Comparison of ENCODE assay signal across 21 cellular contexts in the genomic region with DNA sequence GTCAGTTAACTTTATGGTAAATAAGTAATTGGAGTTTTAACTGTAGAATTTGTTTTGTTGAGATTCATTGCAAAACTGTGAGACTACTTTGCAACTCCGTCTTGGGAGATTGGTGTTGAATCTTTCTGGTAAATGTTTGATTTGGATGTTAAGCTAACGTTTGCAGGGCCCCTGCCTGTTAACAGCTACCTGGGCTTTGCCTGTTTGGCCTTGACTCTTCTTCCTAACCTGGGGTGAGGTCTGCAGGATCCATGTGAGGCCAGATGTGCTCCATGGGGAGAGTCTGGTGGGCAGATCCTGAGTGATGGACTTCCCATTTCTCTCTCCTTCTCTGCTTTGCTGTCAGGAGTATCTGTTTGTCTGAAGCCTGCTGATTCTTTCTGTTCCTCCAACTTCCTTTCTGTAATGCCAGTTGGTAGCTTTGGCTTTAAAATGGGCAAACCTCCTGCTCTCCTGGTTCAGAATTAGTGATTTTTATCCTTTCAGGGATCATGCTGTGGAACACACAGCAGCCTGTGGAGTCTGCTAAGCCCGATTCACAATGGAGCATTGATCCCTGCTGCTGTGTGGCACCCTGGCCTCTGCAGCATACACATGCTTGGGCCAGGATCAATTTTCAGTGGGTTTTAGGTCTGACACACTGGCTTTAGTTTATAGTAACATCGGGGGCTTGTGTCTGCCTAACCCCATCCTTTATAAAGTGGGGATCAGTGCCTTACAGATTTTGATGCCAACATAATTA. TPM values are rescaled to one million over a fixed set of nuclear protein-coding genes. Genes with fewer than 3 reads are reported as not detected.
DNase-seq lines count a peak whose midpoint lies in the region; ATAC-seq and TF ChIP-seq lines count a peak whose summit lies in the region.
"Had no signal": no experiment of that assay in that cellular context is flagged by ENCODE, and none has a peak within 500 bp of the region (broad histone marks: within the 10 kb centered on the region; RNA-seq: fewer than 3 reads in every experiment).

No MANE protein-coding gene starts in this region.

- H3K56ac ChIP-seq in mesendoderm (ENCODE audit: low read length) = no peak overlapping the region

- no peak overlapping the region for H2BK5ac ChIP-seq in mesendoderm (ENCODE audit: low read length)

- H3K36me3 ChIP-seq in Loucy (ENCODE audit: insufficient read depth, low read length) = no peaks in the 10 kb centered on the region
- H3K36me3 ChIP-seq in mesendoderm (ENCODE audit: control insufficient read depth, insufficient read depth, low read length) = no peaks in the 10 kb centered on the region
- no peaks in the 10 kb centered on the region for H3K36me3 ChIP-seq in gastroesophageal sphincter
- H3K36me3 ChIP-seq in aorta (ENCODE audit: control insufficient read depth in 1 of 2, insufficient read depth in 2 of 2, low read length in 1 of 2) = no peaks in the 10 kb centered on the region

- peaks cover 26% of the 10 kb centered on the region for H3K79me1 ChIP-seq in mesendoderm (ENCODE audit: low read length)

- no peaks in the 10 kb centered on the region for H3K79me2 ChIP-seq in Loucy (ENCODE audit: insufficient read depth, low read length)
- peaks cover 16% of the 10 kb centered on the region for H3K79me2 ChIP-seq in mesendoderm (ENCODE audit: control insufficient read depth, insufficient read depth, low read length)

- H2AFZ ChIP-seq in Loucy (ENCODE audit: low read length) = peak overlapping the region; percentile 1; the same call in 1 of the 2 replicates

- H2BK15ac ChIP-seq in mesendoderm (replicated peaks; ENCODE audit: low read depth) = no peak overlapping the region

- no peak overlapping the region for H4K8ac ChIP-seq in mesendoderm (ENCODE audit: low read depth, low read length)

- peak overlapping the region; percentile 85 for H3K18ac ChIP-seq in mesendoderm (ENCODE audit: low read length)

- H3K27ac ChIP-seq in mesendoderm (ENCODE audit: low read depth, low read length) (no peak overlapping the region), gastroesophageal sphincter (no peak overlapping the region), aorta (ENCODE audit: low read depth in 1 of 2, low read length in 2 of 2) (no peak overlapping the region)
- H3K27ac ChIP-seq: HL-60 had no signal

- no peak overlapping the region for H2AK5ac ChIP-seq in mesendoderm (ENCODE audit: low read length)

- no peak for TF ChIP-seq POLR2A in gastroesophageal sphincter (IDR thresholded peaks at IDR 0.05)

- no peak for TF ChIP-seq EP300 in gastroesophageal sphincter (IDR thresholded peaks at IDR 0.05)

- H4K5ac ChIP-seq in mesendoderm (ENCODE audit: low read length) = no peak overlapping the region

- no peaks in the 10 kb centered on the region for H3K27me3 ChIP-seq in Loucy (ENCODE audit: insufficient read depth, low read length, poor library complexity, severe bottlenecking)
- no peaks in the 10 kb centered on the region for H3K27me3 ChIP-seq in mesendoderm (ENCODE audit: insufficient read depth, low read length, poor library complexity)
- H3K27me3 ChIP-seq in gastroesophageal sphincter = no peaks in the 10 kb centered on the region
- H3K27me3 ChIP-seq in aorta (ENCODE audit: control insufficient read depth in 1 of 2, insufficient read depth in 2 of 2, low read length in 1 of 2) = no peaks in the 10 kb centered on the region

- no peak overlapping the region for H3K9ac ChIP-seq in Loucy (ENCODE audit: low read depth, low read length, poor library complexity, severe bottlenecking)
- H3K9ac ChIP-seq in mesendoderm (ENCODE audit: low read length) = no peak overlapping the region

- H2BK120ac ChIP-seq in mesendoderm (ENCODE audit: low read depth, low read length) = no peak overlapping the region

- TF ChIP-seq CTCF in Loucy (conservative IDR thresholded peaks at IDR 0.05; ENCODE audit: low read length) (no peak), gastroesophageal sphincter (IDR thresholded peaks at IDR 0.05) (no peak)

- H3K4me2 ChIP-seq in Loucy (ENCODE audit: low read depth, low read length, poor library complexity, severe bottlenecking) = no peak overlapping the region
- H3K4me2 ChIP-seq in mesendoderm (ENCODE audit: low read length) = no peak overlapping the region

- peak overlapping the region; percentile 7 for H3K4ac ChIP-seq in mesendoderm (ENCODE audit: low read depth, low read length)

- H3K23ac ChIP-seq in mesendoderm (ENCODE audit: low read length) = no peak overlapping the region

- H3K4me1 ChIP-seq in Loucy (ENCODE audit: insufficient read depth, low read length, poor library complexity, severe bottlenecking) (peaks cover 33% of the 10 kb centered on the region), mesendoderm (ENCODE audit: control insufficient read depth, low read depth, low read length) (peaks cover 17% of the 10 kb centered on the region), gastroesophageal sphincter (peaks cover 1 to 69% (median 26%) of the 10 kb centered on the region in 3 donors), aorta (ENCODE audit: control insufficient read depth in 1 of 2, insufficient read depth in 2 of 2, low read length in 2 of 2) (peaks cover 2 to 5% of the 10 kb centered on the region in 2 donors)

- no peaks in the 10 kb centered on the region; the same call in 1 of the 2 replicates for H3K9me3 ChIP-seq in Loucy (ENCODE audit: insufficient read depth, low read depth, low read length)
- H3K9me3 ChIP-seq in gastroesophageal sphincter = no peaks in the 10 kb centered on the region
- no peaks in the 10 kb centered on the region for H3K9me3 ChIP-seq in aorta (ENCODE audit: control insufficient read depth, low read length)

- ATAC-seq in gastroesophageal sphincter (no peak), aorta (ENCODE audit: low FRiP score) (no peak)
- ATAC-seq: K562 had no signal

- WGBS in mesendoderm (ENCODE audit: extremely low coverage, insufficient coverage, low lambda C conversion rate) = no CpG with 5 or more reads among the region's 4 CpGs
- 83 to 96% methylated on average over 3 to 4 of the region's 4 CpGs for WGBS in gastroesophageal sphincter (ENCODE audit: low coverage in 1 of 2), 2 donors
- WGBS in aorta, 2 donors = 69 to 72% methylated on average over 4 of the region's 4 CpGs

- H3K4me3 ChIP-seq in Loucy (ENCODE audit: low read length, poor library complexity, severe bottlenecking) (no peak overlapping the region), mesendoderm (ENCODE audit: low read length) (no peak overlapping the region), gastroesophageal sphincter (no peak overlapping the region), aorta (ENCODE audit: low read length in 2 of 2) (no peak overlapping the region)
- H3K4me3 ChIP-seq: K562 had no signal

- DNase-seq in COLO829 (ENCODE audit: low spot score) = peak; percentile 19
- peak; percentile 49 for DNase-seq in epidermal melanocyte (ENCODE audit: insufficient read length, low spot score)
- DNase-seq in mesendoderm = no peak
- DNase-seq in SKM-1 treated with dmso at 0.1 percent for 144 hours (lab: John Stamatoyannopoulos, UW; ENCODE audit: unreplicated experiment) = no peak
- DNase-seq in aorta = no peak
- no peak for DNase-seq in DMS 273 (lab: John Stamatoyannopoulos, UW; ENCODE audit: unreplicated experiment)
- DNase-seq: 8988T, DMS 273 treated with DMSO at 0.1 percent for 48 hours, DND-41, NCI-H1105 treated with DMSO at 0.1 percent for 48 hours, NCI-H1694 treated with DMSO at 0.1 percent for 48 hours, NCI-H2107, NCI-H510A, NCI-H748 treated with DMSO at 0.1 percent for 48 hours, OCI-M1, SHP77 treated with DMSO at 0.1 percent for 48 hours had no signal

- H4K20me1 ChIP-seq in Loucy (ENCODE audit: insufficient read depth, low read length, poor library complexity, severe bottlenecking) = no peaks in the 10 kb centered on the region

- no peaks in the 10 kb centered on the region for H3F3A ChIP-seq in Loucy (ENCODE audit: low read depth)

- intact Hi-C loops in aorta (cut with DNase I) = loop anchor here in 1 of 2 donors (10.0 kb wide), 1 partner anchor 141 kb away; no protein-coding TSS in a partner anchor

- no peaks in the 10 kb centered on the region for H3K9me2 ChIP-seq in Loucy (replicated peaks; ENCODE audit: low read depth, low read length)

RNA-seq across cellular contexts. Expression of a gene that starts 36.3 kb away (rescaled TPM):
- polyA plus RNA-seq in mesendoderm (2013, experiment 1 of 2) = 11.5 TPM
- 10.8 TPM for polyA plus RNA-seq in mesendoderm (2013, experiment 2 of 2)
- 10 to 100 TPM; 81.5 to 98.9 (median 86.8) TPM for total RNA-seq in gastroesophageal sphincter
- 10 to 100 TPM; 86.3 to 98.9 TPM for total RNA-seq in aorta
- polyA plus RNA-seq in aorta = 10 to 100 TPM; 10.6 to 44.9 TPM
- total RNA-seq: G401 had no signal

Comparison
In these comparisons a context has a peak if more than half of its experiments do, and no peak if none do; other contexts are left out.
1. DNase-seq: peak in COLO829 (single experiment) and epidermal melanocyte (single experiment); none in mesendoderm (single experiment), SKM-1 treated with dmso at 0.1 percent for 144 hours (single experiment), aorta (0 of 2) and DMS 273 (single experiment).